Comparison of ENCODE assay signal across 18 cellular contexts in genomic region chr20:59104848-59105247, GRCh38. TPM values are rescaled to one million over a fixed set of nuclear protein-coding genes. Genes with fewer than 3 reads are reported as not detected.
DNase-seq lines count a peak whose midpoint lies in the region; ATAC-seq and TF ChIP-seq lines count a peak whose summit lies in the region.
"Had no signal": no experiment of that assay in that cellular context is flagged by ENCODE, and none has a peak within 500 bp of the region (broad histone marks: within the 10 kb centered on the region; RNA-seq: fewer than 3 reads in every experiment).

No MANE protein-coding gene starts in this region.

- peaks cover 0 to 2% (median 0%) of the 10 kb centered on the region in 3 donors for H3K27me3 Mint-ChIP-seq in CD14-positive monocyte (ENCODE audit: low read depth in 3 of 3)

- H3K4me3 Mint-ChIP-seq in CD14-positive monocyte: no peak overlapping the region
- H3K4me3 Mint-ChIP-seq: B cell; CD8-positive, alpha-beta T cell; HFFc6 had no signal

- H3K4me1 ChIP-seq in esophagus muscularis mucosa: no peaks in the 10 kb centered on the region

- H3K36me3 ChIP-seq in esophagus muscularis mucosa: no peaks in the 10 kb centered on the region

- H3K9me3 Mint-ChIP-seq in CD14-positive monocyte: peaks cover 0 to 5% (median 0%) of the 10 kb centered on the region in 7 donors
- H3K9me3 Mint-ChIP-seq: CD8-positive, alpha-beta T cell; HFFc6 had no signal

- H3K36me3 Mint-ChIP-seq in CD14-positive monocyte: no peaks in the 10 kb centered on the region
- H3K36me3 Mint-ChIP-seq: CD8-positive, alpha-beta T cell had no signal

- intact Hi-C loops in CD14-positive monocyte (cut with micrococcal nuclease) (no loop called here), esophagus muscularis mucosa (cut with DNase I) (no loop called here)

- H3K4me3 ChIP-seq in esophagus muscularis mucosa: no peak overlapping the region

- TF ChIP-seq CTCF in CD14-positive monocyte (IDR thresholded peaks at IDR 0.05) (no peak), esophagus muscularis mucosa (IDR thresholded peaks at IDR 0.05) (no peak)

- 79% methylated on average over 2 of the region's 2 CpGs for WGBS in esophagus muscularis mucosa

- TF ChIP-seq POLR2A in esophagus muscularis mucosa (IDR thresholded peaks at IDR 0.05; ENCODE audit: low read depth): no peak

- no peak overlapping the region for H3K27ac ChIP-seq in esophagus muscularis mucosa (replicated peaks in 1 of 4)

- TF ChIP-seq EP300 in esophagus muscularis mucosa (IDR thresholded peaks at IDR 0.05): no peak

- no peak for DNase-seq in CD14-positive monocyte (ENCODE audit: low spot score)
- peak; percentile 25 for DNase-seq in MV-4-11 (lab: John Stamatoyannopoulos, UW)
- DNase-seq in esophagus muscularis mucosa (ENCODE audit: extremely low spot score): peak; percentile 79
- DNase-seq in stimulated activated naive CD8-positive, alpha-beta T cell treated with anti-CD3 and anti-CD28 coated beads, Interleukin-15, Interleukin-2, amounts not matched to agents 100 U/mL and 50 U/mL, for 24 hours: no peak
- no peak for DNase-seq in DMS 273 (lab: John Stamatoyannopoulos, UW; ENCODE audit: unreplicated experiment)
- DNase-seq in NCI-H774 (lab: John Stamatoyannopoulos, UW): no peak
- DNase-seq: C1 segment of cervical spinal cord; CD8-positive, alpha-beta T cell; COR-L47; DND-41; GDM1; HCEC 1CT; HFFc6; IMR-90 had no signal

- ATAC-seq in stimulated activated naive CD8-positive, alpha-beta T cell treated with anti-CD3 and anti-CD28 coated beads, Interleukin-15, Interleukin-2, amounts not matched to agents 100 U/mL and 50 U/mL, for 24 hours: peak; percentile 23
- ATAC-seq in HG02885 (IDR thresholded peaks at IDR 0.05; ENCODE audit: poor library complexity, unreplicated experiment): no peak
- ATAC-seq: CD8-positive, alpha-beta T cell had no signal

- H3K27me3 ChIP-seq in esophagus muscularis mucosa: peaks cover 0 to 16% (median 0%) of the 10 kb centered on the region in 4 donors

- peak overlapping the region in 5 of 7 donors; percentile 32 to 87 (median 50) for H3K27ac Mint-ChIP-seq in CD14-positive monocyte
- H3K27ac Mint-ChIP-seq: B cell; CD8-positive, alpha-beta T cell; HFFc6 had no signal

- H3K4me1 Mint-ChIP-seq in CD14-positive monocyte: peaks cover 44% of the 10 kb centered on the region

- no peaks in the 10 kb centered on the region for H3K9me3 ChIP-seq in esophagus muscularis mucosa

RNA-seq across cellular contexts. Expression of gene ZNF831, which starts 58.8 kb away (rescaled TPM):
- under 1 TPM in 1 of 2 donors, not detected in 1; 0.09 TPM for polyA plus RNA-seq in CD14-positive monocyte
- 1 to 10 TPM in 1 of 4 donors, under 1 TPM in 3; 0.34 to 1.3 (median 0.56) TPM for total RNA-seq in esophagus muscularis mucosa
- total RNA-seq: H1, HFFc6, HT-29, IMR-90 had no signal
- polyA plus RNA-seq: H1, IMR-90 had no signal

Comparison
In these comparisons a context has a peak if more than half of its experiments do, and no peak if none do; other contexts are left out.
1. DNase-seq: peak in MV-4-11 (single experiment) and esophagus muscularis mucosa (single experiment); none in CD14-positive monocyte (single experiment), stimulated activated naive CD8-positive, alpha-beta T cell treated with anti-CD3 and anti-CD28 coated beads, Interleukin-15, Interleukin-2, amounts not matched to agents 100 U/mL and 50 U/mL, for 24 hours (single experiment), DMS 273 (single experiment) and NCI-H774 (single experiment).